ENCODE assay signal across 18 cellular contexts in the genomic region with DNA sequence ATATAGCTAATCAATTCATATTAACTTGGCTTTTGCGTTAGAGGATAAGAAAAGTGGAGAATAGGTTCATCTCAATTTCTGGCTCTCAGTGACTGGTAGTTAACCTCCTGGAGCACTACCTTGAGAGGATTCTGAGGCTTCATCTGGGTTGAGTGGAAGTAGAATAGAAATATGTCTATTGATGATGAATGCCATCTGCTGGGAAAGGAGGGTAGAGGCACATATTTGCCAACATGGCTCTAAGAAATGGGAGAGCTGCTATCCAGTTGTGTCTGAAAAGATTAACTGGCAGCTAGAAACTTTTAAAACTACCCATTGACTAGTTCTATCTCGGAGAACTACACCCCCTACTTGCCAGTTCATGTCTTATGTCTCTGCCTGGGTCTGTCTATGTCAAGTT.
DNase-seq lines count a peak whose midpoint lies in the region; ATAC-seq and TF ChIP-seq lines count a peak whose summit lies in the region.
"Had no signal": no experiment of that assay in that cellular context is flagged by ENCODE, and none has a peak within 500 bp of the region (broad histone marks: within the 10 kb centered on the region; RNA-seq: fewer than 3 reads in every experiment).

No MANE protein-coding gene starts in this region.

- no peaks in the 10 kb centered on the region for H3K4me1 ChIP-seq in RWPE2 (ENCODE audit: insufficient read depth, poor library complexity, severe bottlenecking)
- H3K4me1 ChIP-seq in prostate gland (replicated peaks), result no peaks in the 10 kb centered on the region
- H3K4me1 ChIP-seq in colonic mucosa, result no peaks in the 10 kb centered on the region
- H3K4me1 ChIP-seq: foreskin keratinocyte, testis had no signal

- no peaks in the 10 kb centered on the region for H3K36me3 Mint-ChIP-seq in HFFc6 (ENCODE audit: low read depth)
- H3K36me3 Mint-ChIP-seq: activated naive CD8-positive, alpha-beta T cell treated with anti-CD3 and anti-CD28 coated beads for 36 hours had no signal

- peaks cover 6% of the 10 kb centered on the region for H3K27me3 ChIP-seq in RWPE2 (ENCODE audit: insufficient read depth, poor library complexity, severe bottlenecking)
- H3K27me3 ChIP-seq in prostate gland (replicated peaks; ENCODE audit: insufficient read depth), result no peaks in the 10 kb centered on the region
- H3K27me3 ChIP-seq in colonic mucosa, result no peaks in the 10 kb centered on the region
- H3K27me3 ChIP-seq: BLaER1 treated with 17β-estradiol and CSF1 and Interleukin-3, amounts not matched to agents 10 nM and 100 nM; foreskin keratinocyte; ovary; testis had no signal

- no peak overlapping the region for H3K4me3 Mint-ChIP-seq in HFFc6
- H3K4me3 Mint-ChIP-seq: activated CD4-positive, alpha-beta T cell treated with anti-CD3 and anti-CD28 coated beads, Interleukin-2, amount 10 ng/mL, durations not matched to agents 7 days and 5 days; activated naive CD8-positive, alpha-beta T cell treated with anti-CD3 and anti-CD28 coated beads for 36 hours; activated T-cell treated with anti-CD3 and anti-CD28 coated beads, Interleukin-2, amount 50 U/mL, for 24 hours; effector memory CD8-positive, alpha-beta T cell had no signal

- no peak overlapping the region for H3K9ac ChIP-seq in colonic mucosa (ENCODE audit: low read depth in 2 of 2, low read length in 2 of 2)
- H3K9ac ChIP-seq: BLaER1 treated with 17β-estradiol and CSF1 and Interleukin-3, amounts not matched to agents 10 nM and 100 nM had no signal

- H3K9me3 ChIP-seq in RWPE2 (ENCODE audit: severe bottlenecking) (no peaks in the 10 kb centered on the region), prostate gland (no peaks in the 10 kb centered on the region), colonic mucosa (no peaks in the 10 kb centered on the region)
- H3K9me3 ChIP-seq: BLaER1 treated with 17β-estradiol and CSF1 and Interleukin-3, amounts not matched to agents 10 nM and 100 nM; ovary; testis had no signal

- 86% methylated on average over 2 of the region's 2 CpGs for WGBS in prostate gland

- intact Hi-C loops in prostate gland (cut with DNase I), result no loop called here
- intact Hi-C loops in colonic mucosa (cut with DNase I), result no loop called here

- H3K36me3 ChIP-seq in RWPE2 (ENCODE audit: low read depth), result no peaks in the 10 kb centered on the region
- no peaks in the 10 kb centered on the region for H3K36me3 ChIP-seq in prostate gland
- no peaks in the 10 kb centered on the region for H3K36me3 ChIP-seq in colonic mucosa
- H3K36me3 ChIP-seq: BLaER1 treated with 17β-estradiol and CSF1 and Interleukin-3, amounts not matched to agents 10 nM and 100 nM; ovary had no signal

- no peak overlapping the region for H3K27ac Mint-ChIP-seq in HFFc6
- H3K27ac Mint-ChIP-seq: activated CD4-positive, alpha-beta T cell treated with anti-CD3 and anti-CD28 coated beads, Interleukin-2, amount 10 ng/mL, durations not matched to agents 7 days and 5 days; activated naive CD8-positive, alpha-beta T cell treated with anti-CD3 and anti-CD28 coated beads for 36 hours; activated T-cell treated with anti-CD3 and anti-CD28 coated beads, Interleukin-2, amount 50 U/mL, for 24 hours; effector memory CD8-positive, alpha-beta T cell had no signal

- no peaks in the 10 kb centered on the region for H3K4me1 Mint-ChIP-seq in HFFc6 (ENCODE audit: low read depth)
- H3K4me1 Mint-ChIP-seq: activated CD4-positive, alpha-beta T cell treated with anti-CD3 and anti-CD28 coated beads, Interleukin-2, amount 10 ng/mL, durations not matched to agents 7 days and 5 days; activated naive CD8-positive, alpha-beta T cell treated with anti-CD3 and anti-CD28 coated beads for 36 hours had no signal

- H3K9me3 Mint-ChIP-seq in HFFc6, result no peaks in the 10 kb centered on the region
- H3K9me3 Mint-ChIP-seq: activated CD4-positive, alpha-beta T cell treated with anti-CD3 and anti-CD28 coated beads, Interleukin-2, amount 10 ng/mL, durations not matched to agents 7 days and 5 days; activated T-cell treated with anti-CD3 and anti-CD28 coated beads, Interleukin-2, amount 50 U/mL, for 24 hours had no signal

- TF ChIP-seq CTCF in HFFc6 (IDR thresholded peaks at IDR 0.05), result peak; percentile 53; the same call in 1 of the 2 replicates
- peak; percentile 30 for TF ChIP-seq CTCF in RWPE2 (IDR thresholded peaks at IDR 0.05; ENCODE audit: poor library complexity, severe bottlenecking)
- peak; percentile 33 for TF ChIP-seq CTCF in retinal pigment epithelial cell (conservative IDR thresholded peaks at IDR 0.05; ENCODE audit: low read depth, low read length)
- TF ChIP-seq CTCF in prostate gland (IDR thresholded peaks at IDR 0.05), result no peak
- TF ChIP-seq CTCF in colonic mucosa (IDR thresholded peaks at IDR 0.05), result no peak

- H3K27me3 Mint-ChIP-seq in HFFc6 (ENCODE audit: insufficient read depth), result peaks cover 2% of the 10 kb centered on the region; the same call in 1 of the 2 replicates
- H3K27me3 Mint-ChIP-seq: activated CD4-positive, alpha-beta T cell treated with anti-CD3 and anti-CD28 coated beads, Interleukin-2, amount 10 ng/mL, durations not matched to agents 7 days and 5 days; activated T-cell treated with anti-CD3 and anti-CD28 coated beads, Interleukin-2, amount 50 U/mL, for 24 hours; effector memory CD8-positive, alpha-beta T cell had no signal

- DNase-seq in SIG-M5 treated with dmso at 0.1 percent for 504 hours (lab: John Stamatoyannopoulos, UW; ENCODE audit: unreplicated experiment) (peak; percentile 1), SIG-M5 (lab: John Stamatoyannopoulos, UW) (no peak), HFFc6 (peak; percentile 12), RWPE2 (ENCODE audit: low spot score) (no peak), retinal pigment epithelial cell (ENCODE audit: low read depth) (no peak), prostate gland (ENCODE audit: low spot score) (no peak), colonic mucosa (no peak)
- DNase-seq: activated CD4-positive, alpha-beta T cell treated with anti-CD3 and anti-CD28 coated beads, Interleukin-2, amount 10 ng/mL, durations not matched to agents 7 days and 5 days; activated naive CD8-positive, alpha-beta T cell treated with anti-CD3 and anti-CD28 coated beads for 36 hours; activated T-cell treated with anti-CD3 and anti-CD28 coated beads, Interleukin-2, amount 50 U/mL, for 24 hours; effector memory CD8-positive, alpha-beta T cell; foreskin keratinocyte; NCI-H2029 treated with DMSO at 0.1 percent for 48 hours; ovary; stimulated activated CD4-positive, alpha-beta T cell treated with anti-CD3 and anti-CD28 coated beads, Interleukin-4, amount 100 ng/mL, for 24 hours; testis had no signal

- H3K27ac ChIP-seq in RWPE2 (ENCODE audit: poor library complexity, severe bottlenecking), result no peak overlapping the region
- H3K27ac ChIP-seq in prostate gland, result no peak overlapping the region
- H3K27ac ChIP-seq in colonic mucosa, result no peak overlapping the region
- H3K27ac ChIP-seq: BLaER1 treated with 17β-estradiol and CSF1 and Interleukin-3, amounts not matched to agents 10 nM and 100 nM; foreskin keratinocyte; ovary; testis had no signal

- no peak for TF ChIP-seq POLR2A in prostate gland (IDR thresholded peaks at IDR 0.05)
- TF ChIP-seq POLR2A in GM18505 (IDR thresholded peaks at IDR 0.05; ENCODE audit: borderline replicate concordance, extremely low read depth, insufficient read depth, insufficient read length), result no peak

- no peak overlapping the region for H3K4me3 ChIP-seq in RWPE2 (ENCODE audit: severe bottlenecking)
- no peak overlapping the region for H3K4me3 ChIP-seq in retinal pigment epithelial cell (ENCODE audit: low read length)
- H3K4me3 ChIP-seq in prostate gland, result no peak overlapping the region
- H3K4me3 ChIP-seq in colonic mucosa, result no peak overlapping the region
- H3K4me3 ChIP-seq: BLaER1 treated with 17β-estradiol and CSF1 and Interleukin-3, amounts not matched to agents 10 nM and 100 nM; ovary; testis had no signal

- ATAC-seq in RWPE2 (ENCODE audit: low read depth) (peak; percentile 57; the same call in 2 of the 3 replicates), GM18505 (IDR thresholded peaks at IDR 0.05; ENCODE audit: unreplicated experiment) (no peak)
- ATAC-seq: effector memory CD8-positive, alpha-beta T cell; foreskin keratinocyte had no signal

Comparison
In these comparisons a context has a peak if more than half of its experiments do, and no peak if none do; other contexts are left out.
1. DNase-seq: peak in SIG-M5 treated with dmso at 0.1 percent for 504 hours (single experiment) and HFFc6 (single experiment); none in SIG-M5 (single experiment), RWPE2 (single experiment), retinal pigment epithelial cell (single experiment), prostate gland (single experiment) and colonic mucosa (single experiment).
2. CTCF ChIP-seq: peak in HFFc6 (single experiment), RWPE2 (single experiment) and retinal pigment epithelial cell (single experiment); none in prostate gland (0 of 4) and colonic mucosa (single experiment).